ENCODE assay signal across 12 cellular contexts in genomic region chr7:140922741-140923345, GRCh38. TPM values are rescaled to one million over a fixed set of nuclear protein-coding genes. Genes with fewer than 3 reads are reported as not detected.
DNase-seq lines count a peak whose midpoint lies in the region; ATAC-seq and TF ChIP-seq lines count a peak whose summit lies in the region.
"Had no signal": no experiment of that assay in that cellular context is flagged by ENCODE, and none has a peak within 500 bp of the region (broad histone marks: within the 10 kb centered on the region; RNA-seq: fewer than 3 reads in every experiment).

No MANE protein-coding gene starts in this region.

- H3K36me3 ChIP-seq in GM06990 (ENCODE audit: control insufficient read depth, insufficient read depth, low read length) = 0 out of 2 replicates have a peak, but pooled peaks cover 2% of the 10 kb centered on the region
- H3K36me3 ChIP-seq in MM.1S (replicated peaks; ENCODE audit: insufficient read depth, low read length) = no peaks in the 10 kb centered on the region
- H3K36me3 ChIP-seq in gastrocnemius medialis = no peaks in the 10 kb centered on the region

- in situ Hi-C loops in gastrocnemius medialis (cut with MboI; ENCODE audit: low sequenced_read_pairs in 4 of 4) = loop anchor here in 1 of 4 donors (10.0 kb wide), 1 partner anchor 228 kb away; the partner anchor contains the start of gene NDUFB2

- no peak for TF ChIP-seq POLR2A in gastrocnemius medialis (IDR thresholded peaks at IDR 0.05)

- no peaks in the 10 kb centered on the region for H3F3A ChIP-seq in MM.1S (ENCODE audit: insufficient read depth, low read length)

- H3K79me2 ChIP-seq in MM.1S (ENCODE audit: low read length) = peaks cover 66% of the 10 kb centered on the region

- H3K4me3 Mint-ChIP-seq in activated CD8-positive, alpha-beta T cell treated with anti-CD3 and anti-CD28 coated beads, Interleukin-2, amount 10 ng/mL, durations not matched to agents 7 days and 5 days = no peak overlapping the region
- H3K4me3 Mint-ChIP-seq: activated CD4-positive, alpha-beta T cell treated with anti-CD3 and anti-CD28 coated beads, Interleukin-2, amount 10 ng/mL, durations not matched to agents 7 days and 5 days; activated naive CD4-positive, alpha-beta T cell treated with anti-CD3 and anti-CD28 coated beads, Interleukin-2, amount 50 U/mL, for 24 hours; effector memory CD8-positive, alpha-beta T cell had no signal

- H3K27me3 Mint-ChIP-seq in activated CD8-positive, alpha-beta T cell treated with anti-CD3 and anti-CD28 coated beads, Interleukin-2, amount 10 ng/mL, durations not matched to agents 7 days and 5 days (ENCODE audit: low read depth) = no peaks in the 10 kb centered on the region
- H3K27me3 Mint-ChIP-seq: activated naive CD4-positive, alpha-beta T cell treated with anti-CD3 and anti-CD28 coated beads, Interleukin-2, amount 50 U/mL, for 24 hours; effector memory CD8-positive, alpha-beta T cell had no signal

- H3K4me1 ChIP-seq in MM.1S (ENCODE audit: low read length) (peaks cover 5% of the 10 kb centered on the region; the same call in 1 of the 2 replicates), gastrocnemius medialis (peaks cover 19 to 36% of the 10 kb centered on the region in 2 donors)

- H3K9me3 Mint-ChIP-seq in activated CD8-positive, alpha-beta T cell treated with anti-CD3 and anti-CD28 coated beads, Interleukin-2, amount 10 ng/mL, durations not matched to agents 7 days and 5 days (ENCODE audit: insufficient read depth) = no peaks in the 10 kb centered on the region
- H3K9me3 Mint-ChIP-seq: activated CD4-positive, alpha-beta T cell treated with anti-CD3 and anti-CD28 coated beads, Interleukin-2, amount 10 ng/mL, durations not matched to agents 7 days and 5 days; activated naive CD4-positive, alpha-beta T cell treated with anti-CD3 and anti-CD28 coated beads, Interleukin-2, amount 50 U/mL, for 24 hours; effector memory CD8-positive, alpha-beta T cell had no signal

- peak overlapping the region; percentile 85; the same call in 1 of the 2 replicates for H3K4me2 ChIP-seq in MM.1S (ENCODE audit: low read depth, low read length)

- TF ChIP-seq CTCF in GM06990 (IDR thresholded peaks at IDR 0.05; ENCODE audit: insufficient read depth, low read length, poor library complexity, severe bottlenecking) (no peak), MM.1S (IDR thresholded peaks at IDR 0.05; ENCODE audit: low read length) (no peak), epithelial cell of proximal tubule (conservative IDR thresholded peaks at IDR 0.05; ENCODE audit: low read depth, low read length) (no peak), gastrocnemius medialis (IDR thresholded peaks at IDR 0.05 in 4 of 5, conservative IDR thresholded peaks at IDR 0.05 in 1 of 5) (no peak), GM20000 (IDR thresholded peaks at IDR 0.05; ENCODE audit: extremely low read depth, missing control alignments) (no peak)

- H3K27ac Mint-ChIP-seq in activated CD8-positive, alpha-beta T cell treated with anti-CD3 and anti-CD28 coated beads, Interleukin-2, amount 10 ng/mL, durations not matched to agents 7 days and 5 days = no peak overlapping the region
- H3K27ac Mint-ChIP-seq: activated CD4-positive, alpha-beta T cell treated with anti-CD3 and anti-CD28 coated beads, Interleukin-2, amount 10 ng/mL, durations not matched to agents 7 days and 5 days; activated naive CD4-positive, alpha-beta T cell treated with anti-CD3 and anti-CD28 coated beads, Interleukin-2, amount 50 U/mL, for 24 hours; effector memory CD8-positive, alpha-beta T cell had no signal

- H3K4me3 ChIP-seq in GM06990 (replicated peaks; ENCODE audit: low read depth, low read length) (peak overlapping the region; percentile 91), MM.1S (ENCODE audit: low read length) (no peak overlapping the region), epithelial cell of proximal tubule (ENCODE audit: low read depth, low read length) (peak overlapping the region; percentile 91), gastrocnemius medialis (peak overlapping the region in 3 of 4 donors; percentile 71 to 97 (median 95))

- no peaks in the 10 kb centered on the region for H3K9me3 ChIP-seq in MM.1S (replicated peaks; ENCODE audit: insufficient read depth, low read length)
- no peaks in the 10 kb centered on the region for H3K9me3 ChIP-seq in gastrocnemius medialis

- no peaks in the 10 kb centered on the region for H3K27me3 ChIP-seq in GM06990 (replicated peaks; ENCODE audit: control insufficient read depth, insufficient read depth, low read length)
- H3K27me3 ChIP-seq in MM.1S (replicated peaks; ENCODE audit: insufficient read depth, low read length) = no peaks in the 10 kb centered on the region
- no peaks in the 10 kb centered on the region for H3K27me3 ChIP-seq in gastrocnemius medialis

- peaks cover 14% of the 10 kb centered on the region; the same call in 1 of the 2 replicates for H4K20me1 ChIP-seq in MM.1S (ENCODE audit: insufficient read depth, low read length)

- peaks cover 3% of the 10 kb centered on the region for H3K36me3 Mint-ChIP-seq in activated CD8-positive, alpha-beta T cell treated with anti-CD3 and anti-CD28 coated beads, Interleukin-2, amount 10 ng/mL, durations not matched to agents 7 days and 5 days (ENCODE audit: low read depth)

- no peak overlapping the region for H2AFZ ChIP-seq in MM.1S (ENCODE audit: low read length)

- no peak overlapping the region for H3K9ac ChIP-seq in MM.1S (ENCODE audit: low read length)
- H3K9ac ChIP-seq: parathyroid adenoma had no signal

- no peaks in the 10 kb centered on the region for H3K9me2 ChIP-seq in MM.1S (replicated peaks; ENCODE audit: insufficient read depth, low read length)

- peaks cover 5% of the 10 kb centered on the region for H3K4me1 Mint-ChIP-seq in activated CD8-positive, alpha-beta T cell treated with anti-CD3 and anti-CD28 coated beads, Interleukin-2, amount 10 ng/mL, durations not matched to agents 7 days and 5 days (ENCODE audit: low read depth)

- intact Hi-C loops in gastrocnemius medialis (cut with DNase I; ENCODE audit: low total_unique reads) = loop anchor here (5.0 to 10.0 kb wide), 4 partner anchors 149 to 748 kb away; partner anchors contain the start of genes KDM7A, MKRN1, NDUFB2 and TMEM178B

- CTCF ChIA-PET in activated CD8-positive, alpha-beta T cell treated with anti-CD3 and anti-CD28 coated beads, Interleukin-2, amount 10 ng/mL, durations not matched to agents 7 days and 5 days (lab: Charles Lee) = interaction anchor here (1.4 to 3.5 kb wide), 2 partner anchors 18 to 112 kb away, joined by 3 to 12 read pairs; no protein-coding TSS in a partner anchor

- ATAC-seq in gastrocnemius medialis (no peak), HG03175 (IDR thresholded peaks at IDR 0.05; ENCODE audit: unreplicated experiment) (no peak)
- no peak for ATAC-seq in activated CD8-positive, alpha-beta T cell treated with anti-CD3 and anti-CD28 coated beads, Interleukin-2, amount 10 ng/mL, durations not matched to agents 7 days and 5 days
- ATAC-seq: effector memory CD8-positive, alpha-beta T cell had no signal

- POLR2A ChIA-PET in activated CD8-positive, alpha-beta T cell treated with anti-CD3 and anti-CD28 coated beads, Interleukin-2, amount 10 ng/mL, durations not matched to agents 7 days and 5 days (lab: Charles Lee) = interaction anchor here (2.8 kb wide), 1 partner anchor 92 kb away, joined by 16 read pairs; the partner anchor contains the start of gene MRPS33

- no peak for DNase-seq in GM06990 (ENCODE audit: extremely low read depth, insufficient read length)
- DNase-seq in MM.1S = no peak
- no peak for DNase-seq in epithelial cell of proximal tubule (ENCODE audit: low read depth)
- no peak for DNase-seq in gastrocnemius medialis
- no peak for DNase-seq in activated CD8-positive, alpha-beta T cell treated with anti-CD3 and anti-CD28 coated beads, Interleukin-2, amount 10 ng/mL, durations not matched to agents 7 days and 5 days
- DNase-seq in GM20000 (ENCODE audit: low spot score) = no peak
- DNase-seq: activated CD4-positive, alpha-beta T cell treated with anti-CD3 and anti-CD28 coated beads, Interleukin-2, amount 10 ng/mL, durations not matched to agents 7 days and 5 days; effector memory CD8-positive, alpha-beta T cell; SHP77 treated with DMSO at 0.1 percent for 48 hours had no signal

- no peak overlapping the region for H3K27ac ChIP-seq in MM.1S (ENCODE audit: low read length)
- peak overlapping the region in 2 of 4 donors; percentile 96 to 99 for H3K27ac ChIP-seq in gastrocnemius medialis

RNA-seq across cellular contexts. Expression of gene BRAF, which starts 1.9 kb away (rescaled TPM):
- total RNA-seq in epithelial cell of proximal tubule (7.0 and 7.3 TPM in 2 replicates), gastrocnemius medialis (10 to 100 TPM; 10.0 to 28.4 (median 19.2) TPM)
- total RNA-seq in activated CD8-positive, alpha-beta T cell treated with anti-CD3 and anti-CD28 coated beads, Interleukin-2, amount 10 ng/mL, durations not matched to agents 7 days and 5 days = 10 to 100 TPM; 26.7 to 28.5 TPM
